ENCODE assay signal across 9 cellular contexts in the genomic region with DNA sequence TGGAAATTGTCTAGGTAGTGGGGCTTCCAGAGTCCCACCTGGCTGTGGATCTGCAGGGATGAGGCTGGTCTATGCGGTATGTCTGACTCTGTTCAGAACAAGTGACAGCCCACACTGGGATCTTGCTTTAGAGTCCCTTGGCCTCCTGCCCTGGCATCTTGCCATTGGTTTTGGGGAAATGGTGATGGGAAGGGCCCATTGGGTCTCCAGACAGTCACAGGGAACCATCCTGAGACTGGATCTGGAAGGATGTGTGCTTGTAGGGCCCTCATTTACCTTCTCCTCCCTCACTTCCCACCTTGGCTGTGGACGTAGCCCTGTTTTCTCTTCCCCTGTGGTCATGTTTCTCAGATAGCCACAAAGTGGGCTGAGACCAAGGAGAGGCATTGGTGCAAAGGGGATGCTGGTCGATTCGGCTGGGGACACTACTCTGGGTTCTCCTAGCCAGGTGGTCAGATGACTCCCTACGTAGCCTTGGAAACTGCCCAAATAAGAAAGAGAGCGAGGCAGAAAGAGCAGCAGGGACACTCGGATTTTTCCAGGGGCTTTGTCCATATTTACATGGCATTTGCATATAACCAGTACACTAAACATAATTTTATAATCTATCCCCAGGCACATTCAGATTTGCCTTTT. TPM values are rescaled to one million over a fixed set of nuclear protein-coding genes. Genes with fewer than 3 reads are reported as not detected.
A peak's percentile ranks its signal among the peaks of the same experiment; 100 is the strongest.
DNase-seq lines count a peak whose midpoint lies in the region; ATAC-seq and TF ChIP-seq lines count a peak whose summit lies in the region.
"Had no signal": no experiment of that assay in that cellular context is flagged by ENCODE, and none has a peak within 500 bp of the region (broad histone marks: within the 10 kb centered on the region; RNA-seq: fewer than 3 reads in every experiment).

No MANE protein-coding gene starts in this region.

- H3K4me3 Mint-ChIP-seq in nephron = peak overlapping the region in 1 of 3 experiments; percentile 47
- no peak overlapping the region for H3K4me3 Mint-ChIP-seq in activated T-cell treated with anti-CD3 and anti-CD28 coated beads, Interleukin-2, amount 50 U/mL, for 72 hours

- no peak for TF ChIP-seq CTCF in RWPE2 (IDR thresholded peaks at IDR 0.05; ENCODE audit: poor library complexity, severe bottlenecking)
- TF ChIP-seq CTCF in nephron (IDR thresholded peaks at IDR 0.05; ENCODE audit: unreplicated experiment in 3 of 3) = no peak
- no peak for TF ChIP-seq CTCF in tibial artery (IDR thresholded peaks at IDR 0.05)

- no peaks in the 10 kb centered on the region for H3K9me3 Mint-ChIP-seq in nephron
- H3K9me3 Mint-ChIP-seq in activated T-cell treated with anti-CD3 and anti-CD28 coated beads, Interleukin-2, amount 50 U/mL, for 72 hours = no peaks in the 10 kb centered on the region

- peak overlapping the region; percentile 89 to 99 (median 97) for H3K27ac Mint-ChIP-seq in nephron
- no peak overlapping the region for H3K27ac Mint-ChIP-seq in activated T-cell treated with anti-CD3 and anti-CD28 coated beads, Interleukin-2, amount 50 U/mL, for 72 hours

- no peaks in the 10 kb centered on the region for H3K36me3 Mint-ChIP-seq in nephron (ENCODE audit: low read depth)
- no peaks in the 10 kb centered on the region for H3K36me3 Mint-ChIP-seq in activated T-cell treated with anti-CD3 and anti-CD28 coated beads, Interleukin-2, amount 50 U/mL, for 72 hours (ENCODE audit: insufficient read depth in 2 of 2)

- H3K4me1 ChIP-seq in RWPE2 (ENCODE audit: insufficient read depth, poor library complexity, severe bottlenecking) (peaks cover 25% of the 10 kb centered on the region), tibial artery (peaks cover 9 to 100% (median 93%) of the 10 kb centered on the region in 4 donors)

- H3K36me3 ChIP-seq in RWPE2 (ENCODE audit: low read depth) = no peaks in the 10 kb centered on the region
- H3K36me3 ChIP-seq in tibial artery = no peaks in the 10 kb centered on the region

- ATAC-seq in RWPE2 (ENCODE audit: low read depth) = no peak
- no peak for ATAC-seq in GM21619 (IDR thresholded peaks at IDR 0.05; ENCODE audit: unreplicated experiment)
- no peak for ATAC-seq in activated T-cell treated with anti-CD3 and anti-CD28 coated beads, Interleukin-2, amount 50 U/mL, for 72 hours (replicated peaks in 1 of 2)
- ATAC-seq: GM12878 had no signal

- H3K27me3 Mint-ChIP-seq in nephron (ENCODE audit: low read depth) = no peaks in the 10 kb centered on the region
- H3K27me3 Mint-ChIP-seq in activated T-cell treated with anti-CD3 and anti-CD28 coated beads, Interleukin-2, amount 50 U/mL, for 72 hours (ENCODE audit: low read depth) = no peaks in the 10 kb centered on the region

- H3K27ac ChIP-seq in RWPE2 (ENCODE audit: poor library complexity, severe bottlenecking) (peak overlapping the region; percentile 63), epithelial cell of prostate (peak overlapping the region; percentile 59), tibial artery (peak overlapping the region; percentile 89 to 95)

- peaks cover 74% of the 10 kb centered on the region for H3K4me1 Mint-ChIP-seq in nephron
- no peaks in the 10 kb centered on the region for H3K4me1 Mint-ChIP-seq in activated T-cell treated with anti-CD3 and anti-CD28 coated beads, Interleukin-2, amount 50 U/mL, for 72 hours (ENCODE audit: low read depth)

- intact Hi-C loops in tibial artery (cut with DNase I; ENCODE audit: low total_unique reads) = no loop called here

- DNase-seq in RWPE2 (ENCODE audit: low spot score) (no peak), epithelial cell of prostate (ENCODE audit: low read depth, low spot score) (no peak), tibial artery (peak; percentile 80 to 84), SW480 (ENCODE audit: low spot score) (no peak)
- DNase-seq in activated T-cell treated with anti-CD3 and anti-CD28 coated beads, Interleukin-2, amount 50 U/mL, for 72 hours = no peak
- DNase-seq: amniotic stem cell had no signal

- H3K9me3 ChIP-seq in RWPE2 (ENCODE audit: severe bottlenecking) (no peaks in the 10 kb centered on the region), tibial artery (no peaks in the 10 kb centered on the region)

- H3K4me3 ChIP-seq in RWPE2 (ENCODE audit: severe bottlenecking) = no peak overlapping the region
- peak overlapping the region; percentile 6 to 43 for H3K4me3 ChIP-seq in tibial artery
- H3K4me3 ChIP-seq: GM12878 had no signal

- no peaks in the 10 kb centered on the region for H3K27me3 ChIP-seq in RWPE2 (ENCODE audit: insufficient read depth, poor library complexity, severe bottlenecking)
- no peaks in the 10 kb centered on the region for H3K27me3 ChIP-seq in tibial artery

RNA-seq across cellular contexts. Expression of a gene that starts 15.1 kb away (rescaled TPM):
- 1 to 10 TPM; 1.9 to 3.9 TPM for total RNA-seq in activated T-cell treated with anti-CD3 and anti-CD28 coated beads, Interleukin-2, amount 50 U/mL, for 72 hours

Comparison
In these comparisons a context has a peak if more than half of its experiments do, and no peak if none do; other contexts are left out.
1. DNase-seq: peak in tibial artery (2 of 2); none in RWPE2 (single experiment), epithelial cell of prostate (single experiment), activated T-cell treated with anti-CD3 and anti-CD28 coated beads, Interleukin-2, amount 50 U/mL, for 72 hours (0 of 2) and SW480 (single experiment).
2. Peak in every context shown above with its lines, with median percentiles within 50 percentile points of each other: H3K27ac ChIP-seq.